ENCODE assay signal across 37 cellular contexts in genomic region chr20:37246736-37247135, GRCh38. TPM values are rescaled to one million over a fixed set of nuclear protein-coding genes. Genes with fewer than 3 reads are reported as not detected.
"Had no signal": no experiment of that assay in that cellular context is flagged by ENCODE, and none has a peak within 500 bp of the region (broad histone marks: within the 10 kb centered on the region; RNA-seq: fewer than 3 reads in every experiment).

No MANE protein-coding gene starts in this region.

- H3K9me3 Mint-ChIP-seq: dendritic cell treated with granulocyte-macrophage colony-stimulating factor and Interleukin-4, amounts not matched to agents 40 ng/mL and 50 ng/mL, for 4 days; mesothelial cell of epicardium; naive B cell; natural killer cell treated with Interleukin-12 subunit alpha and Interleukin-12 subunit beta and Interleukin-15 and Interleukin-18, amount 100 ng/mL, for 72 hours; stimulated activated naive CD8-positive, alpha-beta T cell treated with anti-CD3 and anti-CD28 coated beads, Interleukin-15, Interleukin-2, amounts not matched to agents 100 ng/mL and 50 ng/mL, for 24 hours had no signal

- H3K36me3 Mint-ChIP-seq: natural killer cell treated with Interleukin-12 subunit alpha and Interleukin-12 subunit beta and Interleukin-15 and Interleukin-18, amount 100 ng/mL, for 72 hours had no signal

- H3K27me3 Mint-ChIP-seq: dendritic cell treated with granulocyte-macrophage colony-stimulating factor and Interleukin-4, amounts not matched to agents 40 ng/mL and 50 ng/mL, for 4 days; naive B cell; natural killer cell treated with Interleukin-12 subunit alpha and Interleukin-12 subunit beta and Interleukin-15 and Interleukin-18, amount 100 ng/mL, for 72 hours; stimulated activated naive B cell treated with anti-CD40 and anti-IgM and Interleukin-4, amounts not matched to agents 10 μg/mL and 1 μg/mL and 100 μg/mL, for 72 hours; stimulated activated naive CD8-positive, alpha-beta T cell treated with anti-CD3 and anti-CD28 coated beads, Interleukin-15, Interleukin-2, amounts not matched to agents 100 ng/mL and 50 ng/mL, for 24 hours had no signal

- H3K27ac Mint-ChIP-seq: dendritic cell treated with granulocyte-macrophage colony-stimulating factor and Interleukin-4, amounts not matched to agents 40 ng/mL and 50 ng/mL, for 4 days; mesothelial cell of epicardium; natural killer cell treated with Interleukin-12 subunit alpha and Interleukin-12 subunit beta and Interleukin-15 and Interleukin-18, amount 100 ng/mL, for 72 hours; stimulated activated naive B cell treated with anti-CD40 and anti-IgM and Interleukin-4, amounts not matched to agents 10 μg/mL and 1 μg/mL and 100 μg/mL, for 72 hours; stimulated activated naive CD8-positive, alpha-beta T cell treated with anti-CD3 and anti-CD28 coated beads, Interleukin-15, Interleukin-2, amounts not matched to agents 100 ng/mL and 50 ng/mL, for 24 hours had no signal

- H3K36me3 ChIP-seq: ovary had no signal

- H3K9me3 ChIP-seq: colonic mucosa, esophagus muscularis mucosa, heart right ventricle, left lung, mucosa of descending colon, ovary, psoas muscle, spleen, thoracic aorta, tibial nerve, upper lobe of right lung, vagina had no signal

- H3K4me1 Mint-ChIP-seq: mesothelial cell of epicardium, naive B cell had no signal

- H3K27me3 ChIP-seq: colonic mucosa, esophagus muscularis mucosa, foreskin keratinocyte, heart right ventricle, left lung, ovary, spleen, tibial nerve, upper lobe of right lung, vagina had no signal

- H3K27ac ChIP-seq: colonic mucosa, esophagus muscularis mucosa, foreskin keratinocyte, heart right ventricle, left lung, ovary, psoas muscle, skin epidermis, spleen, thoracic aorta, tibial nerve, upper lobe of right lung, vagina had no signal

- H3K4me1 ChIP-seq: colonic mucosa, foreskin keratinocyte, left lung, spleen, upper lobe of right lung, vagina had no signal

- DNase-seq: colonic mucosa; effector CD8-positive, alpha-beta T cell; foreskin keratinocyte; glutamatergic neuron; heart right ventricle; hippocampal formation; left cardiac atrium; left lung; mesenchymal stem cell; mucosa of descending colon; naive B cell; occipital lobe; ovary; posterior cingulate gyrus; psoas muscle; right cardiac atrium; spleen; stimulated activated CD4-positive, alpha-beta T cell treated with anti-CD3 and anti-CD28 coated beads, Interleukin-15, amount 100 ng/mL, for 24 hours; stimulated activated CD4-positive, alpha-beta T cell treated with anti-CD3 and anti-CD28 coated beads, Interleukin-2, amount 100 ng/mL, for 48 hours; stimulated activated naive B cell treated with anti-CD40 and anti-IgM and Interleukin-4, amounts not matched to agents 10 μg/mL and 1 μg/mL and 100 μg/mL, for 72 hours; upper lobe of right lung had no signal

- H3K4me3 Mint-ChIP-seq: dendritic cell treated with granulocyte-macrophage colony-stimulating factor and Interleukin-4, amounts not matched to agents 40 ng/mL and 50 ng/mL, for 4 days; mesothelial cell of epicardium; naive B cell; natural killer cell treated with Interleukin-12 subunit alpha and Interleukin-12 subunit beta and Interleukin-15 and Interleukin-18, amount 100 ng/mL, for 72 hours; stimulated activated naive B cell treated with anti-CD40 and anti-IgM and Interleukin-4, amounts not matched to agents 10 μg/mL and 1 μg/mL and 100 μg/mL, for 72 hours; stimulated activated naive CD8-positive, alpha-beta T cell treated with anti-CD3 and anti-CD28 coated beads, Interleukin-15, Interleukin-2, amounts not matched to agents 100 ng/mL and 50 ng/mL, for 24 hours had no signal

- H3K4me3 ChIP-seq: colonic mucosa, esophagus muscularis mucosa, heart right ventricle, left lung, mucosa of descending colon, ovary, psoas muscle, skin epidermis, spleen, thoracic aorta, tibial nerve, upper lobe of right lung, vagina had no signal

RNA-seq across cellular contexts. Expression of gene GHRH, which starts 14.9 kb away (rescaled TPM):
- total RNA-seq: colonic mucosa; endothelial cell of umbilical vein; epithelial cell of proximal tubule; esophagus muscularis mucosa; fibroblast of lung; foreskin keratinocyte; kidney epithelial cell; left lung; lower leg skin; lung microvascular endothelial cell; mesothelial cell of epicardium; mucosa of descending colon; natural killer cell treated with Interleukin-12 subunit alpha and Interleukin-12 subunit beta and Interleukin-15 and Interleukin-18, amount 100 ng/mL, for 72 hours; occipital lobe; ovary; psoas muscle; renal cortical epithelial cell; spleen; thoracic aorta; tibial nerve; upper lobe of right lung; vagina had no signal
